8 cellular contexts compared by ENCODE assay signal in genomic region chr4:40301592-40301991, GRCh38. TPM values are rescaled to one million over a fixed set of nuclear protein-coding genes. Genes with fewer than 3 reads are reported as not detected.
DNase-seq lines count a peak whose midpoint lies in the region; ATAC-seq and TF ChIP-seq lines count a peak whose summit lies in the region.

No MANE protein-coding gene starts in this region.

- no peak for TF ChIP-seq CTCF in osteoblast (IDR thresholded peaks at IDR 0.05; ENCODE audit: extremely low read depth, low read depth, low read length)

- peak; percentile 66 for DNase-seq in activated effector memory CD4-positive, alpha-beta T cell treated with Interleukin-2 at 50 U/mL for 16 hours
- DNase-seq in osteoblast (ENCODE audit: insufficient read length, low spot score, missing footprints) (no peak), dedifferentiated amniotic fluid mesenchymal stem cell (ENCODE audit: extremely low spot score) (no peak), cerebellar cortex (ENCODE audit: low spot score) (no peak), NCI-H446 (lab: John Stamatoyannopoulos, UW) (no peak)

- peak overlapping the region in 10 of 11 experiments; percentile 13 to 95 (median 87); a peak in 20 of 22 replicates for H3K27ac ChIP-seq in BLaER1 treated with 17β-estradiol and CSF1 and Interleukin-3, amounts not matched to agents 10 nM and 100 nM
- H3K27ac ChIP-seq in osteoblast (ENCODE audit: low read depth, low read length) = no peak overlapping the region

- no peaks in the 10 kb centered on the region for H4K20me1 ChIP-seq in BLaER1 treated with 17β-estradiol and CSF1 and Interleukin-3, amounts not matched to agents 10 nM and 100 nM
- no peaks in the 10 kb centered on the region for H4K20me1 ChIP-seq in osteoblast (ENCODE audit: insufficient read depth, low read length)

- peak overlapping the region in 10 of 11 experiments; percentile 26 to 83 (median 72); a peak in 19 of 22 replicates for H3K9ac ChIP-seq in BLaER1 treated with 17β-estradiol and CSF1 and Interleukin-3, amounts not matched to agents 10 nM and 100 nM

- peaks cover 36 to 93% (median 88%) of the 10 kb centered on the region in 10 experiments for H3K4me1 ChIP-seq in BLaER1 treated with 17β-estradiol and CSF1 and Interleukin-3, amounts not matched to agents 10 nM and 100 nM
- no peaks in the 10 kb centered on the region for H3K4me1 ChIP-seq in osteoblast (ENCODE audit: insufficient read depth, low read length)

- H3K9me3 ChIP-seq in BLaER1 treated with 17β-estradiol and CSF1 and Interleukin-3, amounts not matched to agents 10 nM and 100 nM (replicated peaks in 1 of 11) = peaks cover 4 to 35% (median 22%) of the 10 kb centered on the region in 11 experiments; a peak in 18 of 22 replicates
- H3K9me3 ChIP-seq in osteoblast (ENCODE audit: low read depth, low read length) = peaks cover 3% of the 10 kb centered on the region

- H3K4me3 ChIP-seq in BLaER1 treated with 17β-estradiol and CSF1 and Interleukin-3, amounts not matched to agents 10 nM and 100 nM = peak overlapping the region in 7 of 10 experiments; percentile 11 to 38 (median 18); a peak in 7 of 20 replicates
- no peak overlapping the region for H3K4me3 ChIP-seq in osteoblast (ENCODE audit: insufficient read depth, low read length)

- H3K4me2 ChIP-seq in BLaER1 treated with 17β-estradiol and CSF1 and Interleukin-3, amounts not matched to agents 10 nM and 100 nM = peak overlapping the region; percentile 38 to 83 (median 77)
- no peak overlapping the region for H3K4me2 ChIP-seq in osteoblast (ENCODE audit: insufficient read depth, low read length)

- H3K27me3 ChIP-seq in BLaER1 treated with 17β-estradiol and CSF1 and Interleukin-3, amounts not matched to agents 10 nM and 100 nM = no peaks in the 10 kb centered on the region
- peaks cover 2% of the 10 kb centered on the region for H3K27me3 ChIP-seq in osteoblast (ENCODE audit: insufficient read depth, low read length)

- no peaks in the 10 kb centered on the region for H3K79me2 ChIP-seq in osteoblast (ENCODE audit: insufficient read depth, low read length)

- no peak overlapping the region for H2AFZ ChIP-seq in osteoblast (ENCODE audit: low read length)

- ATAC-seq in GM19467 (IDR thresholded peaks at IDR 0.05; ENCODE audit: unreplicated experiment) (peak; percentile 64), HG03520 (IDR thresholded peaks at IDR 0.05; ENCODE audit: unreplicated experiment) (peak; percentile 66)

- no peaks in the 10 kb centered on the region; a peak in 1 of 22 replicates for H3K36me3 ChIP-seq in BLaER1 treated with 17β-estradiol and CSF1 and Interleukin-3, amounts not matched to agents 10 nM and 100 nM
- H3K36me3 ChIP-seq in osteoblast (ENCODE audit: insufficient read depth, low read length) = no peaks in the 10 kb centered on the region

RNA-seq across cellular contexts. Expression of gene CHRNA9, which starts 33.5 kb away (rescaled TPM):
- total RNA-seq in osteoblast = 0.36 and 0.59 TPM in 2 replicates
